ENCODE assay signal across 9 cellular contexts in the genomic region with DNA sequence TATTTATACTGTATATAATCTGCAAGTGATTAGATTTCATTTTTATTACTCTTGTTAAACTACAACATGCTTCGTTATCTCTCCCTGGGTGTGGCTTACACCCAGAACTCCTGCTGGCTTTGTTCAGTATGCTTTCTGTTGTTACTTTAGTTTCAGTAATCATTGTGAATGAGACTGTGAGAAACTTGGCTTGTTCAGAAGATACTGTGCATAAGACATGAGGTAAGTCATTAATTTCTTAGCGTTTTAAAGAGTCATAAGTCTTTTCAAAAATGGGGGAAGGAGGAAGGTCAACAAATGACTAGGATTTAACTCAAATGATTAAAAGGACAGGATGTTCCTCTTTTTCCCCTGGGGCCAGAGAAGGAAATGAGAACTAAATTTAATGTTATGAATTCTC. TPM values are rescaled to one million over a fixed set of nuclear protein-coding genes. Genes with fewer than 3 reads are reported as not detected.
DNase-seq lines count a peak whose midpoint lies in the region; ATAC-seq and TF ChIP-seq lines count a peak whose summit lies in the region.
"Had no signal": no experiment of that assay in that cellular context is flagged by ENCODE, and none has a peak within 500 bp of the region (broad histone marks: within the 10 kb centered on the region; RNA-seq: fewer than 3 reads in every experiment).

No MANE protein-coding gene starts in this region.

- H3K27me3 ChIP-seq in PC-3 (ENCODE audit: low read length) (no peaks in the 10 kb centered on the region), neutrophil (no peaks in the 10 kb centered on the region)

- H3K79me2 ChIP-seq in PC-3 (ENCODE audit: low read length) = no peaks in the 10 kb centered on the region

- H3K27me3 Mint-ChIP-seq in immature natural killer cell (ENCODE audit: low read depth in 3 of 3) = peaks cover 0 to 4% (median 1%) of the 10 kb centered on the region in 3 donors
- no peaks in the 10 kb centered on the region for H3K27me3 Mint-ChIP-seq in activated naive CD4-positive, alpha-beta T cell treated with anti-CD3 and anti-CD28 coated beads for 36 hours (ENCODE audit: low read depth)
- H3K27me3 Mint-ChIP-seq: effector memory CD8-positive, alpha-beta T cell had no signal

- H2AFZ ChIP-seq in PC-3 (ENCODE audit: low read length) = peak overlapping the region; percentile 40; the same call in 1 of the 2 replicates

- no peak overlapping the region for H3K27ac Mint-ChIP-seq in immature natural killer cell
- H3K27ac Mint-ChIP-seq in activated naive CD4-positive, alpha-beta T cell treated with anti-CD3 and anti-CD28 coated beads for 36 hours = no peak overlapping the region

- H3K9me2 ChIP-seq in PC-3 (replicated peaks; ENCODE audit: low read length) = no peaks in the 10 kb centered on the region

- no peak overlapping the region for H3K4me3 ChIP-seq in PC-3 (ENCODE audit: low read length)
- no peak overlapping the region for H3K4me3 ChIP-seq in neutrophil (ENCODE audit: low read depth in 1 of 2, low read length in 1 of 2)

- H3K4me1 ChIP-seq in PC-3 (ENCODE audit: insufficient read depth, low read length) (peaks cover 9% of the 10 kb centered on the region), neutrophil (ENCODE audit: control insufficient read depth in 1 of 2, insufficient read depth in 1 of 2, low read depth in 1 of 2, low read length in 1 of 2) (peaks cover 13 to 15% of the 10 kb centered on the region in 2 experiments)

- peaks cover 0 to 7% of the 10 kb centered on the region in 2 donors for H3K4me1 Mint-ChIP-seq in immature natural killer cell
- peaks cover 34% of the 10 kb centered on the region for H3K4me1 Mint-ChIP-seq in activated naive CD4-positive, alpha-beta T cell treated with anti-CD3 and anti-CD28 coated beads for 36 hours (ENCODE audit: low read depth)

- H3K4me3 Mint-ChIP-seq in immature natural killer cell = no peak overlapping the region
- H3K4me3 Mint-ChIP-seq in activated naive CD4-positive, alpha-beta T cell treated with anti-CD3 and anti-CD28 coated beads for 36 hours = no peak overlapping the region
- H3K4me3 Mint-ChIP-seq: effector memory CD8-positive, alpha-beta T cell had no signal

- H3K36me3 ChIP-seq in PC-3 (ENCODE audit: low read depth, low read length) (no peaks in the 10 kb centered on the region), neutrophil (no peaks in the 10 kb centered on the region)

- DNase-seq in PC-3 (peak; percentile 22), globus pallidus (ENCODE audit: low spot score) (no peak), immature natural killer cell (no peak), T-helper 2 cell (no peak)
- DNase-seq in activated naive CD4-positive, alpha-beta T cell treated with anti-CD3 and anti-CD28 coated beads for 36 hours = no peak
- DNase-seq: effector memory CD8-positive, alpha-beta T cell had no signal

- CTCF ChIA-PET in PC-3 (lab: Charles Lee) = no interaction called here
- CTCF ChIA-PET in activated naive CD4-positive, alpha-beta T cell treated with anti-CD3 and anti-CD28 coated beads for 36 hours (lab: Charles Lee) = interaction anchor here (1.5 kb wide), 1 partner anchor 20 kb away, joined by 4 read pairs; no protein-coding TSS in a partner anchor

- intact Hi-C loops in PC-3 (cut with micrococcal nuclease) = no loop called here
- intact Hi-C loops in activated naive CD4-positive, alpha-beta T cell treated with anti-CD3 and anti-CD28 coated beads for 36 hours (cut with micrococcal nuclease) = no loop called here

- no peaks in the 10 kb centered on the region for H4K20me1 ChIP-seq in PC-3 (ENCODE audit: low read length)

- no peaks in the 10 kb centered on the region for H3K9me3 Mint-ChIP-seq in immature natural killer cell
- H3K9me3 Mint-ChIP-seq in activated naive CD4-positive, alpha-beta T cell treated with anti-CD3 and anti-CD28 coated beads for 36 hours = no peaks in the 10 kb centered on the region
- H3K9me3 Mint-ChIP-seq: effector memory CD8-positive, alpha-beta T cell had no signal

- H3K4me2 ChIP-seq in PC-3 (ENCODE audit: low read length) = peak overlapping the region; percentile 27; the same call in 1 of the 2 replicates

- TF ChIP-seq CTCF in PC-3 (conservative IDR thresholded peaks at IDR 0.05; ENCODE audit: low read depth, low read length) (no peak), neutrophil (IDR thresholded peaks at IDR 0.05) (no peak)

- H3K36me3 Mint-ChIP-seq in immature natural killer cell = no peaks in the 10 kb centered on the region
- no peaks in the 10 kb centered on the region for H3K36me3 Mint-ChIP-seq in activated naive CD4-positive, alpha-beta T cell treated with anti-CD3 and anti-CD28 coated beads for 36 hours (ENCODE audit: low read depth)

- peak overlapping the region; percentile 19; the same call in 1 of the 2 replicates for H3K27ac ChIP-seq in PC-3 (ENCODE audit: low read length)
- peak overlapping the region; percentile 54 for H3K27ac ChIP-seq in neutrophil

- H3K9me3 ChIP-seq in PC-3 (ENCODE audit: low read length) (no peaks in the 10 kb centered on the region), neutrophil (no peaks in the 10 kb centered on the region)

- POLR2A ChIA-PET in PC-3 (lab: Charles Lee; ENCODE audit: unreplicated experiment) = no interaction called here

- no TSS peak for BruUV-seq in PC-3 (replicated peaks; lab: Mats Ljungman, UMichigan)

- H3K9ac ChIP-seq in PC-3 (ENCODE audit: low read length) = no peak overlapping the region

- no peaks in the 10 kb centered on the region for H3F3A ChIP-seq in PC-3 (ENCODE audit: low read length, unreplicated experiment)

- ATAC-seq in GM18909 (IDR thresholded peaks at IDR 0.05; ENCODE audit: poor library complexity, unreplicated experiment) = peak; percentile 82
- peak; percentile 70 for ATAC-seq in HG02943 (IDR thresholded peaks at IDR 0.05; ENCODE audit: low read depth, unreplicated experiment)
- ATAC-seq in PC-3 = peak; percentile 54
- ATAC-seq: effector memory CD8-positive, alpha-beta T cell had no signal

RNA-seq across cellular contexts. Expression of a gene that starts 11.6 kb away (rescaled TPM):
- 25.7 and 30.3 TPM in 2 replicates for total RNA-seq in PC-3 (2014; rRNA removed)
- 100 to 1,000 TPM; 336 to 513 (median 447) TPM for polyA plus RNA-seq in immature natural killer cell
- 10 to 100 TPM; 85.2 to 85.8 TPM for total RNA-seq in activated naive CD4-positive, alpha-beta T cell treated with anti-CD3 and anti-CD28 coated beads for 36 hours
